ENCODE assay signal across 21 cellular contexts in genomic region chr7:120030871-120031270, GRCh38.
A peak's percentile ranks its signal among the peaks of the same experiment; 100 is the strongest.
DNase-seq lines count a peak whose midpoint lies in the region; TF ChIP-seq lines count a peak whose summit lies in the region.
"Had no signal": no experiment of that assay in that cellular context is flagged by ENCODE, and none has a peak within 500 bp of the region (broad histone marks: within the 10 kb centered on the region; RNA-seq: fewer than 3 reads in every experiment).

No MANE protein-coding gene starts in this region.

- DNase-seq in NCI-H446 treated with DMSO at 0.1 percent for 48 hours (lab: John Stamatoyannopoulos, UW) (peak; percentile 51), fibroblast of peridontal ligament (ENCODE audit: extremely low read depth) (peak; percentile 28), NCI-H524 (lab: John Stamatoyannopoulos, UW) (no peak), right atrium auricular region (ENCODE audit: low spot score) (no peak), H4 (ENCODE audit: low spot score) (no peak)
- DNase-seq: ACHN; AML-193; BE2C; CD4-positive, alpha-beta T cell; CD8-positive, alpha-beta memory T cell; DMS 273 treated with DMSO at 0.1 percent for 48 hours; DMS79; EL; GDM1; HFFc6 had no signal

- H3K27me3 ChIP-seq in ACC112 (ENCODE audit: insufficient read depth, low read length) (no peaks in the 10 kb centered on the region), right atrium auricular region (no peaks in the 10 kb centered on the region)
- H3K27me3 ChIP-seq: BE2C; BLaER1 treated with 17β-estradiol and CSF1 and Interleukin-3, amounts not matched to agents 10 nM and 100 nM had no signal

- H3K27ac ChIP-seq in ACC112 (ENCODE audit: low read depth, low read length): no peak overlapping the region
- H3K27ac ChIP-seq in right atrium auricular region: no peak overlapping the region
- H3K27ac ChIP-seq: 22Rv1; BLaER1 treated with 17β-estradiol and CSF1 and Interleukin-3, amounts not matched to agents 10 nM and 100 nM had no signal

- TF ChIP-seq CTCF in right atrium auricular region (IDR thresholded peaks at IDR 0.05): no peak

- no peaks in the 10 kb centered on the region for H3K79me2 ChIP-seq in ACC112 (ENCODE audit: control insufficient read depth, insufficient read depth, low read length, unreplicated experiment)

- peak overlapping the region; percentile 42 for H2AFZ ChIP-seq in ACC112 (ENCODE audit: low read length, unreplicated experiment)

- H3K4me3 ChIP-seq in ACC112 (ENCODE audit: low read depth, low read length) (no peak overlapping the region), right atrium auricular region (no peak overlapping the region)
- H3K4me3 ChIP-seq: BLaER1 treated with 17β-estradiol and CSF1 and Interleukin-3, amounts not matched to agents 10 nM and 100 nM; GM12878; GM23338; HAP-1 had no signal

- H3K36me3 ChIP-seq in ACC112 (ENCODE audit: insufficient read depth, low read length) (no peaks in the 10 kb centered on the region), right atrium auricular region (no peaks in the 10 kb centered on the region)
- H3K36me3 ChIP-seq: BE2C; BLaER1 treated with 17β-estradiol and CSF1 and Interleukin-3, amounts not matched to agents 10 nM and 100 nM; HAP-1 had no signal

- peaks cover 4% of the 10 kb centered on the region for H3K4me1 ChIP-seq in ACC112 (ENCODE audit: control insufficient read depth, insufficient read depth, low read length, unreplicated experiment)
- H3K4me1 ChIP-seq in right atrium auricular region: no peaks in the 10 kb centered on the region
- H3K4me1 ChIP-seq: BE2C; BLaER1 treated with 17β-estradiol and CSF1 and Interleukin-3, amounts not matched to agents 10 nM and 100 nM; HAP-1 had no signal

- H3K9me3 ChIP-seq in right atrium auricular region: no peaks in the 10 kb centered on the region
- H3K9me3 ChIP-seq: BE2C; BLaER1 treated with 17β-estradiol and CSF1 and Interleukin-3, amounts not matched to agents 10 nM and 100 nM; HAP-1 had no signal

Comparison
In these comparisons a context has a peak if more than half of its experiments do, and no peak if none do; other contexts are left out.
1. DNase-seq: peak in NCI-H446 treated with DMSO at 0.1 percent for 48 hours (single experiment) and fibroblast of peridontal ligament (single experiment); none in NCI-H524 (0 of 2), right atrium auricular region (single experiment) and H4 (single experiment).